In genomic region chr18:35050638-35051287, GRCh38 we compare ENCODE assay signal across 1 cellular context.
TF ChIP-seq lines count a peak whose summit lies in the region.

No MANE protein-coding gene starts in this region.

TF ChIP-seq in K562, 482 proteins besides CTCF, POLR2A, EP300 and RAD21 (continued from another document):
- TF ChIP-seq, protein P1, sequence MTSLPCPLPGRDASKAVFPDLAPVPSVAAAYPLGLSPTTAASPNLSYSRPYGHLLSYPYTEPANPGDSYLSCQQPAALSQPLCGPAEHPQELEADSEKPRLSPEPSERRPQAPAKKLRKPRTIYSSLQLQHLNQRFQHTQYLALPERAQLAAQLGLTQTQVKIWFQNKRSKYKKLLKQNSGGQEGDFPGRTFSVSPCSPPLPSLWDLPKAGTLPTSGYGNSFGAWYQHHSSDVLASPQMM (CRISPR knock-in tag; IDR thresholded peaks at IDR 0.05), result no peak
- peak; percentile 19; the same call in 1 of the 2 replicates for TF ChIP-seq CTBP1 (IDR thresholded peaks at IDR 0.05; ENCODE audit: borderline replicate concordance)
